Comparison of ENCODE assay signal across 17 cellular contexts in the genomic region with DNA sequence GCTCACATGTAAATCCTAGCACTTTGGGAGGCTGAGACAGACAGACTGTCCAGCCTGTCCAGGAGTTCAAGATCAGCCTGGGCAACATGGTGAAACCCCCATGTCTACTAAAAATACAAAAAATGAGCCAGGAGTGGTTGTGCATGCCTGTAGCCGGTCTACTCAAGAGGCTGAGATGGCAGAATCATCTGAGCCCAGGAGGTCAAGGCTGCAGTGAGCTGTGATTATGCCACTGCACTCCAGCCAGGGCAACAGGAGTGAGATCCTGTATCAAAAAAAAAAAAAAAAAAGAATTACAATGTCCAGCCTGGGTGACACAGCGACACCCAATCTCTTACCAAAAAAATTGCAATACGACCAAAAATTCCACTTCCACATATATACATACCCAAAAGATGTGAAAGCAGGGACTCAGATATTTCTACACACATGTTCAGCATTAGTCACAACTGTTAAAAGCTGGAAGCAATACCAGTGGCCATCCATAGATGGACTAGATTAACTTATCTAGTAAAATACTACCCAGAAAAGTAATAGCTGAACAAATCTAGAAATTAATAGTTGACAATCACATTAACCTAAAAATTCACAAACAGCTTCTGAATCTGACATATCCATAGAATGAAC. TPM values are rescaled to one million over a fixed set of nuclear protein-coding genes. Genes with fewer than 3 reads are reported as not detected.
DNase-seq lines count a peak whose midpoint lies in the region; ATAC-seq and TF ChIP-seq lines count a peak whose summit lies in the region.
"Had no signal": no experiment of that assay in that cellular context is flagged by ENCODE, and none has a peak within 500 bp of the region (broad histone marks: within the 10 kb centered on the region; RNA-seq: fewer than 3 reads in every experiment).

No MANE protein-coding gene starts in this region.

- H3K4me1 Mint-ChIP-seq in activated T-cell treated with anti-CD3 and anti-CD28 coated beads, Interleukin-2, amount 50 U/mL, for 72 hours (ENCODE audit: low read depth): peaks cover 55% of the 10 kb centered on the region

- H3K4me2 ChIP-seq in skeletal muscle satellite cell (ENCODE audit: low read length): peak overlapping the region; percentile 25

- H3K9ac ChIP-seq in skeletal muscle satellite cell (ENCODE audit: low read depth, low read length): no peak overlapping the region

- TF ChIP-seq POLR2A in NB4 (IDR thresholded peaks at IDR 0.05; ENCODE audit: extremely low read depth, insufficient read length): no peak

- H3K27me3 Mint-ChIP-seq in activated T-cell treated with anti-CD3 and anti-CD28 coated beads, Interleukin-2, amount 50 U/mL, for 72 hours (ENCODE audit: low read depth): no peaks in the 10 kb centered on the region

- H3K4me3 ChIP-seq in NB4 (ENCODE audit: low read depth, low read length) (no peak overlapping the region), skeletal muscle satellite cell (ENCODE audit: low read length) (no peak overlapping the region)
- H3K4me3 ChIP-seq: mucosa of descending colon, transverse colon had no signal

- H3K27me3 ChIP-seq in skeletal muscle satellite cell (ENCODE audit: control insufficient read depth, insufficient read depth, low read length): no peaks in the 10 kb centered on the region
- H3K27me3 ChIP-seq: transverse colon had no signal

- peaks cover 5 to 16% of the 10 kb centered on the region in 2 donors for H3K36me3 Mint-ChIP-seq in activated T-cell treated with anti-CD3 and anti-CD28 coated beads, Interleukin-2, amount 50 U/mL, for 72 hours (ENCODE audit: insufficient read depth in 2 of 2)

- H3K9me3 Mint-ChIP-seq in activated T-cell treated with anti-CD3 and anti-CD28 coated beads, Interleukin-2, amount 50 U/mL, for 72 hours: no peaks in the 10 kb centered on the region

- no peak for ATAC-seq in activated T-cell treated with anti-CD3 and anti-CD28 coated beads, Interleukin-2, amount 50 U/mL, for 72 hours (replicated peaks in 1 of 2)
- ATAC-seq: mucosa of descending colon had no signal

- H3K36me3 ChIP-seq in skeletal muscle satellite cell (ENCODE audit: insufficient read depth, low read length): no peaks in the 10 kb centered on the region
- H3K36me3 ChIP-seq: transverse colon had no signal

- no peak for TF ChIP-seq CTCF in NB4 (IDR thresholded peaks at IDR 0.05; ENCODE audit: low read depth, low read length)

- H3K9me3 ChIP-seq in skeletal muscle satellite cell (replicated peaks; ENCODE audit: low read length): no peaks in the 10 kb centered on the region
- H3K9me3 ChIP-seq: mucosa of descending colon, transverse colon had no signal

- peak overlapping the region; percentile 51 for H3K27ac Mint-ChIP-seq in activated T-cell treated with anti-CD3 and anti-CD28 coated beads, Interleukin-2, amount 50 U/mL, for 72 hours

- H3K4me1 ChIP-seq in skeletal muscle satellite cell (ENCODE audit: control insufficient read depth, insufficient read depth, low read length): peaks cover 8% of the 10 kb centered on the region

- peak overlapping the region in 1 of 2 donors; percentile 49 for H3K4me3 Mint-ChIP-seq in activated T-cell treated with anti-CD3 and anti-CD28 coated beads, Interleukin-2, amount 50 U/mL, for 72 hours

- DNase-seq in activated T-cell treated with anti-CD3 and anti-CD28 coated beads, Interleukin-2, amount 50 U/mL, for 72 hours: no peak
- DNase-seq in activated T-cell treated with anti-CD3 and anti-CD28 coated beads, Interleukin-2, amount 50 U/mL, for 48 hours: no peak
- DNase-seq in NB4 (ENCODE audit: low read depth) (peak; percentile 15), dedifferentiated amniotic fluid mesenchymal stem cell (ENCODE audit: extremely low spot score) (peak; percentile 67), HUDEP-2 (lab: John Stamatoyannopoulos, UW; ENCODE audit: unreplicated experiment in 76 of 76) (no peak), NCI-H2081 treated with DMSO at 0.1 percent for 48 hours (lab: John Stamatoyannopoulos, UW) (no peak)
- no peak for DNase-seq in stimulated activated CD4-positive, alpha-beta T cell treated with anti-CD3 and anti-CD28 coated beads, Interleukin-2, amount 100 ng/mL, for 48 hours
- DNase-seq: activated CD4-positive, alpha-beta T cell treated with anti-CD3 and anti-CD28 coated beads for 1 hour; activated effector memory CD4-positive, alpha-beta T cell treated with anti-CD3 and anti-CD28 coated beads, Interleukin-2, amount 50 U/mL, for 16 hours; central memory CD4-positive, alpha-beta T cell; islet precursor cell; mucosa of descending colon; NCI-H1048; posterior cingulate gyrus; stimulated activated CD4-positive, alpha-beta T cell treated with anti-CD3 and anti-CD28 coated beads, Interleukin-15, amount 100 ng/mL, for 24 hours; transverse colon had no signal

RNA-seq across cellular contexts. Expression of gene ASH1L, which starts 49.2 kb away (rescaled TPM):
- total RNA-seq in activated T-cell treated with anti-CD3 and anti-CD28 coated beads, Interleukin-2, amount 50 U/mL, for 72 hours: 10 to 100 TPM; 40.3 to 47.2 TPM
- 22.9 and 26.6 TPM in 2 replicates for total RNA-seq in skeletal muscle satellite cell (2012; rRNA removed)

Comparison
In these comparisons a context has a peak if more than half of its experiments do, and no peak if none do; other contexts are left out.
1. DNase-seq: peak in NB4 (single experiment) and dedifferentiated amniotic fluid mesenchymal stem cell (single experiment); none in activated T-cell treated with anti-CD3 and anti-CD28 coated beads, Interleukin-2, amount 50 U/mL, for 72 hours (0 of 2), activated T-cell treated with anti-CD3 and anti-CD28 coated beads, Interleukin-2, amount 50 U/mL, for 48 hours (0 of 2), stimulated activated CD4-positive, alpha-beta T cell treated with anti-CD3 and anti-CD28 coated beads, Interleukin-2, amount 100 ng/mL, for 48 hours (0 of 2), HUDEP-2 (0 of 76) and NCI-H2081 treated with DMSO at 0.1 percent for 48 hours (single experiment).